1 cellular context compared by ENCODE assay signal in the genomic region with DNA sequence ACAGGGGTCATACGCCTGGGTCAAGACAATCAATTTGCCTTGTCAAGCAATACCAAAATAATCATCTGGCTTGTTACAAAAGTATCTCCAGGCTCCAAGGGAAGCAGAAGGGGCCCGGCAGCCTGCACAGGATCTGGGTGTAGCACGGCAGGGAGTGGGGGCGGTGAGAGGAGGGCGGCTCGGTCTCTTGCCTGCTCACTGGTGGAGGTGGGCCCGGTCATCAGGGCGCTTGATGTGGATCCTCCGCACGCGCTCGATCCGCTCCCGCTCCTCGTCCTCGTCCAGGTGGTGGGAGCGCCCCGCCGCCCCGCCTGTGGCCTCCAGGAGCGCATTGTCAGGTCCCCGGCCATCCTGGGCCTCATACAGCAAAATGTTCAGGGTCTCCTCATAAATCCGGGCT.
TF ChIP-seq lines count a peak whose summit lies in the region.

No MANE protein-coding gene starts in this region.

TF ChIP-seq in K562, 482 proteins besides CTCF, POLR2A, EP300 and RAD21:
- TF ChIP-seq, protein P1, sequence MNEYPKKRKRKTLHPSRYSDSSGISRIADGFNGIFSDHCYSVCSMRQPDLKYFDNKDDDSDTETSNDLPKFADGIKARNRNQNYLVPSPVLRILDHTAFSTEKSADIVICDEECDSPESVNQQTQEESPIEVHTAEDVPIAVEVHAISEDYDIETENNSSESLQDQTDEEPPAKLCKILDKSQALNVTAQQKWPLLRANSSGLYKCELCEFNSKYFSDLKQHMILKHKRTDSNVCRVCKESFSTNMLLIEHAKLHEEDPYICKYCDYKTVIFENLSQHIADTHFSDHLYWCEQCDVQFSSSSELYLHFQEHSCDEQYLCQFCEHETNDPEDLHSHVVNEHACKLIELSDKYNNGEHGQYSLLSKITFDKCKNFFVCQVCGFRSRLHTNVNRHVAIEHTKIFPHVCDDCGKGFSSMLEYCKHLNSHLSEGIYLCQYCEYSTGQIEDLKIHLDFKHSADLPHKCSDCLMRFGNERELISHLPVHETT (CRISPR knock-in tag; conservative IDR thresholded peaks at IDR 0.05 in 1 of 2, IDR thresholded peaks at IDR 0.05 in 1 of 2), result no peak
- TF ChIP-seq POLR2G (IDR thresholded peaks at IDR 0.05; ENCODE audit: low read depth, low read length), result 0 out of 2 replicates have a peak, but pooled peaks have one; percentile 26
